Comparison of ENCODE assay signal across 8 cellular contexts in genomic region chr17:60599220-60599619, GRCh38. TPM values are rescaled to one million over a fixed set of nuclear protein-coding genes. Genes with fewer than 3 reads are reported as not detected.
DNase-seq lines count a peak whose midpoint lies in the region; ATAC-seq and TF ChIP-seq lines count a peak whose summit lies in the region.

No MANE protein-coding gene starts in this region.

- POLR2A ChIA-PET in PC-9 (lab: Charles Lee; ENCODE audit: unreplicated experiment): interaction anchor here (0.5 to 1.1 kb wide), 8 partner anchors 10 to 1319 kb away, joined by 3 to 15 read pairs (median 5); partner anchors contain the start of genes BCAS3 and USP32

- DNase-seq in activated CD4-positive, alpha-beta T cell treated with anti-CD3 and anti-CD28 coated beads, Interleukin-2, amount 10 ng/mL, durations not matched to agents 24 days and 14 days: no peak
- no peak for DNase-seq in activated CD4-positive, alpha-beta T cell treated with anti-CD3 and anti-CD28 coated beads for 1 hour
- no peak for DNase-seq in PC-9
- no peak for DNase-seq in epithelial cell of proximal tubule (ENCODE audit: low read depth)
- DNase-seq in progenitor cell of endocrine pancreas (ENCODE audit: low spot score, unreplicated experiment): no peak
- no peak for DNase-seq in SKM-1 (lab: John Stamatoyannopoulos, UW; ENCODE audit: unreplicated experiment)

- TF ChIP-seq CTCF in PC-9 (conservative IDR thresholded peaks at IDR 0.05): no peak
- TF ChIP-seq CTCF in epithelial cell of proximal tubule (conservative IDR thresholded peaks at IDR 0.05; ENCODE audit: low read depth, low read length): no peak
- no peak for TF ChIP-seq CTCF in progenitor cell of endocrine pancreas (IDR thresholded peaks at IDR 0.05; ENCODE audit: unreplicated experiment)

- H3K4me3 ChIP-seq in PC-9: peak overlapping the region; percentile 87
- H3K4me3 ChIP-seq in epithelial cell of proximal tubule (ENCODE audit: low read depth, low read length): peak overlapping the region; percentile 76

- CTCF ChIA-PET in PC-9 (lab: Charles Lee): interaction anchor here (0.6 kb wide), 1 partner anchor 549 kb away, joined by 4 read pairs; no protein-coding TSS in a partner anchor

- H3K4me1 Mint-ChIP-seq in activated CD4-positive, alpha-beta T cell treated with anti-CD3 and anti-CD28 coated beads, Interleukin-2, amount 10 ng/mL, durations not matched to agents 24 days and 14 days: peaks cover 34% of the 10 kb centered on the region
- peaks cover 30% of the 10 kb centered on the region for H3K4me1 Mint-ChIP-seq in progenitor cell of endocrine pancreas (ENCODE audit: low read depth)

- no peaks in the 10 kb centered on the region for H3K9me2 ChIP-seq in PC-9 (ENCODE audit: insufficient read depth)

- no peak for ATAC-seq in HG02798 (IDR thresholded peaks at IDR 0.05; ENCODE audit: poor library complexity, unreplicated experiment)
- ATAC-seq in HG03135 (IDR thresholded peaks at IDR 0.05; ENCODE audit: unreplicated experiment): no peak

- H3K27ac Mint-ChIP-seq in activated CD4-positive, alpha-beta T cell treated with anti-CD3 and anti-CD28 coated beads, Interleukin-2, amount 10 ng/mL, durations not matched to agents 24 days and 14 days: peak overlapping the region; percentile 98
- H3K27ac Mint-ChIP-seq in progenitor cell of endocrine pancreas: peak overlapping the region; percentile 99

- peaks cover 11% of the 10 kb centered on the region for H3K36me3 Mint-ChIP-seq in activated CD4-positive, alpha-beta T cell treated with anti-CD3 and anti-CD28 coated beads, Interleukin-2, amount 10 ng/mL, durations not matched to agents 24 days and 14 days (ENCODE audit: low read depth)
- H3K36me3 Mint-ChIP-seq in progenitor cell of endocrine pancreas (ENCODE audit: insufficient read depth): no peaks in the 10 kb centered on the region

- H3K4me1 ChIP-seq in PC-9 (replicated peaks; ENCODE audit: insufficient read depth): peaks cover 22% of the 10 kb centered on the region

- peak overlapping the region; percentile 95 for H3K4me3 Mint-ChIP-seq in activated CD4-positive, alpha-beta T cell treated with anti-CD3 and anti-CD28 coated beads, Interleukin-2, amount 10 ng/mL, durations not matched to agents 24 days and 14 days
- peak overlapping the region; percentile 98 for H3K4me3 Mint-ChIP-seq in progenitor cell of endocrine pancreas (ENCODE audit: low read depth)

- no peaks in the 10 kb centered on the region for H3K9me3 ChIP-seq in PC-9 (ENCODE audit: insufficient read depth, low read depth)

- peak overlapping the region; percentile 99 for H2AFZ ChIP-seq in PC-9

- intact Hi-C loops in activated CD4-positive, alpha-beta T cell treated with anti-CD3 and anti-CD28 coated beads, Interleukin-2, amount 10 ng/mL, durations not matched to agents 24 days and 14 days (cut with micrococcal nuclease): no loop called here
- intact Hi-C loops in PC-9 (cut with micrococcal nuclease; ENCODE audit: unreplicated experiment): no loop called here

- peaks cover 17% of the 10 kb centered on the region for H3F3A ChIP-seq in PC-9 (ENCODE audit: insufficient read depth, low read depth)

- BruUV-seq in PC-9 (replicated peaks; lab: Mats Ljungman, UMichigan): TSS peak; percentile 92

- H3K27me3 ChIP-seq in PC-9 (ENCODE audit: insufficient read depth, low read depth): no peaks in the 10 kb centered on the region

- H3K27ac ChIP-seq in PC-9: peak overlapping the region; percentile 64

- 0 out of 2 replicates have a peak, but pooled peaks cover 5% of the 10 kb centered on the region for H4K20me1 ChIP-seq in PC-9 (ENCODE audit: insufficient read depth)

- H3K4me2 ChIP-seq in PC-9: peak overlapping the region; percentile 74

- no peaks in the 10 kb centered on the region for H3K27me3 Mint-ChIP-seq in activated CD4-positive, alpha-beta T cell treated with anti-CD3 and anti-CD28 coated beads, Interleukin-2, amount 10 ng/mL, durations not matched to agents 24 days and 14 days
- H3K27me3 Mint-ChIP-seq in progenitor cell of endocrine pancreas: peaks cover 8% of the 10 kb centered on the region

- H3K36me3 ChIP-seq in PC-9 (ENCODE audit: low read depth): no peaks in the 10 kb centered on the region

- H3K9me3 Mint-ChIP-seq in activated CD4-positive, alpha-beta T cell treated with anti-CD3 and anti-CD28 coated beads, Interleukin-2, amount 10 ng/mL, durations not matched to agents 24 days and 14 days: no peaks in the 10 kb centered on the region
- no peaks in the 10 kb centered on the region for H3K9me3 Mint-ChIP-seq in progenitor cell of endocrine pancreas (ENCODE audit: low read depth)

- H3K79me2 ChIP-seq in PC-9 (ENCODE audit: low read depth): peaks cover 39% of the 10 kb centered on the region

RNA-seq across cellular contexts. Expression of gene PPM1D, which starts 0.8 kb away (rescaled TPM):
- total RNA-seq in activated CD4-positive, alpha-beta T cell treated with anti-CD3 and anti-CD28 coated beads, Interleukin-2, amount 10 ng/mL, durations not matched to agents 24 days and 14 days: 17.1 and 17.9 TPM in 2 replicates
- total RNA-seq in PC-9 (2021) (10.4 and 12.1 TPM in 2 replicates), epithelial cell of proximal tubule (9.1 and 9.8 TPM in 2 replicates), progenitor cell of endocrine pancreas (20.8 and 21.2 TPM in 2 replicates)
